In genomic region chr10:133611079-133611478, GRCh38 we compare ENCODE assay signal across 4 cellular contexts. TPM values are rescaled to one million over a fixed set of nuclear protein-coding genes. Genes with fewer than 3 reads are reported as not detected.
"Had no signal": no experiment of that assay in that cellular context is flagged by ENCODE, and none has a peak within 500 bp of the region (broad histone marks: within the 10 kb centered on the region; RNA-seq: fewer than 3 reads in every experiment).

No MANE protein-coding gene starts in this region.

- DNase-seq: GDM1, GF-D8 had no signal

- H3K4me3 ChIP-seq: GM12878 had no signal

- ATAC-seq: GM12878 had no signal

RNA-seq across cellular contexts. Expression of gene FRG2B, which starts 15.5 kb away (rescaled TPM):
- total RNA-seq: G401, GM12878 had no signal
- polyA plus RNA-seq: GM12878 had no signal

RNA-seq across cellular contexts. Expression of gene SYCE1, which starts 45.7 kb away (rescaled TPM):
- total RNA-seq: G401, GM12878 had no signal
- polyA plus RNA-seq: GM12878 had no signal
